Comparison of ENCODE assay signal across 1 cellular context in the genomic region with DNA sequence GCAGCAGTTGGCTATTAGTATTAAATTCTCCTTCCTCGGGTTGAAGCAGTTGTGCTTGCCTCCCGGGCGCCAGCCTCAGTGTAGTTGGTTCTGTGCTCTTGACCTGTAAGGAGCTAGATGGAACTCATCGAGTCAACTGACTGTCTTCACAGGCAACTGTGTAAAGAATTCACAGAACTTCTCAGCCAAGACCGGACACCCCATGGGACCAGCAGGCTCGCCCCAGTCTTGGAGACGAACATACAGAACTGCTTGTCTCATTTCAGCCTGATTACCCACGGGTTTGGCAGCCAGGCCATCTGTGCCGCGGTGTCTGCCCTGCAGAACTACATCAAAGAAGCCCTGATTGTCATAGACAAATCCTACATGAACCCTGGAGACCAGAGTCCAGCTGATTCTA.
TF ChIP-seq lines count a peak whose summit lies in the region.

No MANE protein-coding gene starts in this region.

TF ChIP-seq in GM23338, 12 proteins besides CTCF, POLR2A, EP300 and RAD21 (continued from another document):
- TF ChIP-seq, protein P1, sequence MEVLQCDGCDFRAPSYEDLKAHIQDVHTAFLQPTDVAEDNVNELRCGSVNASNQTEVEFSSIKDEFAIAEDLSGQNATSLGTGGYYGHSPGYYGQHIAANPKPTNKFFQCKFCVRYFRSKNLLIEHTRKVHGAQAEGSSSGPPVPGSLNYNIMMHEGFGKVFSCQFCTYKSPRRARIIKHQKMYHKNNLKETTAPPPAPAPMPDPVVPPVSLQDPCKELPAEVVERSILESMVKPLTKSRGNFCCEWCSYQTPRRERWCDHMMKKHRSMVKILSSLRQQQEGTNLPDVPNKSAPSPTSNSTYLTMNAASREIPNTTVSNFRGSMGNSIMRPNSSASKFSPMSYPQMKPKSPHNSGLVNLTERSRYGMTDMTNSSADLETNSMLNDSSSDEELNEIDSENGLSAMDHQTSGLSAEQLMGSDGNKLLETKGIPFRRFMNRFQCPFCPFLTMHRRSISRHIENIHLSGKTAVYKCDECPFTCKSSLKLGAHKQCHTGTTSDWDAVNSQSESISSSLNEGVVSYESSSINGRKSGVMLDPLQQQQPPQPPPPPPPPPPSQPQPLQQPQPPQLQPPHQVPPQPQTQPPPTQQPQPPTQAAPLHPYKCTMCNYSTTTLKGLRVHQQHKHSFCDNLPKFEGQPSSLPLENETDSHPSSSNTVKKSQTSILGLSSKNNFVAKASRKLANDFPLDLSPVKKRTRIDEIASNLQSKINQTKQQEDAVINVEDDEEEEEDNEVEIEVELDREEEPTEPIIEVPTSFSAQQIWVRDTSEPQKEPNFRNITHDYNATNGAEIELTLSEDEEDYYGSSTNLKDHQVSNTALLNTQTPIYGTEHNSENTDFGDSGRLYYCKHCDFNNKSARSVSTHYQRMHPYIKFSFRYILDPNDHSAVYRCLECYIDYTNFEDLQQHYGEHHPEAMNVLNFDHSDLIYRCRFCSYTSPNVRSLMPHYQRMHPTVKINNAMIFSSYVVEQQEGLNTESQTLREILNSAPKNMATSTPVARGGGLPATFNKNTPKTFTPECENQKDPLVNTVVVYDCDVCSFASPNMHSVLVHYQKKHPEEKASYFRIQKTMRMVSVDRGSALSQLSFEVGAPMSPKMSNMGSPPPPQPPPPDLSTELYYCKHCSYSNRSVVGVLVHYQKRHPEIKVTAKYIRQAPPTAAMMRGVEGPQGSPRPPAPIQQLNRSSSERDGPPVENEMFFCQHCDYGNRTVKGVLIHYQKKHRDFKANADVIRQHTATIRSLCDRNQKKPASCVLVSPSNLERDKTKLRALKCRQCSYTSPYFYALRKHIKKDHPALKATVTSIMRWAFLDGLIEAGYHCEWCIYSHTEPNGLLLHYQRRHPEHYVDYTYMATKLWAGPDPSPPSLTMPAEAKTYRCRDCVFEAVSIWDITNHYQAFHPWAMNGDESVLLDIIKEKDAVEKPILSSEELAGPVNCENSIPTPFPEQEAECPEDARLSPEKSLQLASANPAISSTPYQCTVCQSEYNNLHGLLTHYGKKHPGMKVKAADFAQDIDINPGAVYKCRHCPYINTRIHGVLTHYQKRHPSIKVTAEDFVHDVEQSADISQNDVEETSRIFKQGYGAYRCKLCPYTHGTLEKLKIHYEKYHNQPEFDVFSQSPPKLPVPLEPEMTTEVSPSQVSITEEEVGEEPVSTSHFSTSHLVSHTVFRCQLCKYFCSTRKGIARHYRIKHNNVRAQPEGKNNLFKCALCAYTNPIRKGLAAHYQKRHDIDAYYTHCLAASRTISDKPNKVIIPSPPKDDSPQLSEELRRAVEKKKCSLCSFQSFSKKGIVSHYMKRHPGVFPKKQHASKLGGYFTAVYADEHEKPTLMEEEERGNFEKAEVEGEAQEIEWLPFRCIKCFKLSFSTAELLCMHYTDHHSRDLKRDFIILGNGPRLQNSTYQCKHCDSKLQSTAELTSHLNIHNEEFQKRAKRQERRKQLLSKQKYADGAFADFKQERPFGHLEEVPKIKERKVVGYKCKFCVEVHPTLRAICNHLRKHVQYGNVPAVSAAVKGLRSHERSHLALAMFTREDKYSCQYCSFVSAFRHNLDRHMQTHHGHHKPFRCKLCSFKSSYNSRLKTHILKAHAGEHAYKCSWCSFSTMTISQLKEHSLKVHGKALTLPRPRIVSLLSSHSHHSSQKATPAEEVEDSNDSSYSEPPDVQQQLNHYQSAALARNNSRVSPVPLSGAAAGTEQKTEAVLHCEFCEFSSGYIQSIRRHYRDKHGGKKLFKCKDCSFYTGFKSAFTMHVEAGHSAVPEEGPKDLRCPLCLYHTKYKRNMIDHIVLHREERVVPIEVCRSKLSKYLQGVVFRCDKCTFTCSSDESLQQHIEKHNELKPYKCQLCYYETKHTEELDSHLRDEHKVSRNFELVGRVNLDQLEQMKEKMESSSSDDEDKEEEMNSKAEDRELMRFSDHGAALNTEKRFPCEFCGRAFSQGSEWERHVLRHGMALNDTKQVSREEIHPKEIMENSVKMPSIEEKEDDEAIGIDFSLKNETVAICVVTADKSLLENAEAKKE (CRISPR knock-in tag; IDR thresholded peaks at IDR 0.05): no peak
- TF ChIP-seq STAT1 (IDR thresholded peaks at IDR 0.05; ENCODE audit: unreplicated experiment) (no peak), JUNB (IDR thresholded peaks at IDR 0.05; ENCODE audit: unreplicated experiment) (no peak), EZH2 (IDR thresholded peaks at IDR 0.05; ENCODE audit: low read depth, unreplicated experiment) (no peak), CREB1 (CRISPR knock-in tag; IDR thresholded peaks at IDR 0.05; ENCODE audit: low read depth) (no peak), ZNF331 (CRISPR knock-in tag; IDR thresholded peaks at IDR 0.05; ENCODE audit: low read depth) (no peak), ZNF114 (CRISPR knock-in tag; IDR thresholded peaks at IDR 0.05) (no peak)
- TF ChIP-seq, protein P2, sequence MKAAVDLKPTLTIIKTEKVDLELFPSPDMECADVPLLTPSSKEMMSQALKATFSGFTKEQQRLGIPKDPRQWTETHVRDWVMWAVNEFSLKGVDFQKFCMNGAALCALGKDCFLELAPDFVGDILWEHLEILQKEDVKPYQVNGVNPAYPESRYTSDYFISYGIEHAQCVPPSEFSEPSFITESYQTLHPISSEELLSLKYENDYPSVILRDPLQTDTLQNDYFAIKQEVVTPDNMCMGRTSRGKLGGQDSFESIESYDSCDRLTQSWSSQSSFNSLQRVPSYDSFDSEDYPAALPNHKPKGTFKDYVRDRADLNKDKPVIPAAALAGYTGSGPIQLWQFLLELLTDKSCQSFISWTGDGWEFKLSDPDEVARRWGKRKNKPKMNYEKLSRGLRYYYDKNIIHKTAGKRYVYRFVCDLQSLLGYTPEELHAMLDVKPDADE (IDR thresholded peaks at IDR 0.05): no peak
- TF ChIP-seq, protein P3, sequence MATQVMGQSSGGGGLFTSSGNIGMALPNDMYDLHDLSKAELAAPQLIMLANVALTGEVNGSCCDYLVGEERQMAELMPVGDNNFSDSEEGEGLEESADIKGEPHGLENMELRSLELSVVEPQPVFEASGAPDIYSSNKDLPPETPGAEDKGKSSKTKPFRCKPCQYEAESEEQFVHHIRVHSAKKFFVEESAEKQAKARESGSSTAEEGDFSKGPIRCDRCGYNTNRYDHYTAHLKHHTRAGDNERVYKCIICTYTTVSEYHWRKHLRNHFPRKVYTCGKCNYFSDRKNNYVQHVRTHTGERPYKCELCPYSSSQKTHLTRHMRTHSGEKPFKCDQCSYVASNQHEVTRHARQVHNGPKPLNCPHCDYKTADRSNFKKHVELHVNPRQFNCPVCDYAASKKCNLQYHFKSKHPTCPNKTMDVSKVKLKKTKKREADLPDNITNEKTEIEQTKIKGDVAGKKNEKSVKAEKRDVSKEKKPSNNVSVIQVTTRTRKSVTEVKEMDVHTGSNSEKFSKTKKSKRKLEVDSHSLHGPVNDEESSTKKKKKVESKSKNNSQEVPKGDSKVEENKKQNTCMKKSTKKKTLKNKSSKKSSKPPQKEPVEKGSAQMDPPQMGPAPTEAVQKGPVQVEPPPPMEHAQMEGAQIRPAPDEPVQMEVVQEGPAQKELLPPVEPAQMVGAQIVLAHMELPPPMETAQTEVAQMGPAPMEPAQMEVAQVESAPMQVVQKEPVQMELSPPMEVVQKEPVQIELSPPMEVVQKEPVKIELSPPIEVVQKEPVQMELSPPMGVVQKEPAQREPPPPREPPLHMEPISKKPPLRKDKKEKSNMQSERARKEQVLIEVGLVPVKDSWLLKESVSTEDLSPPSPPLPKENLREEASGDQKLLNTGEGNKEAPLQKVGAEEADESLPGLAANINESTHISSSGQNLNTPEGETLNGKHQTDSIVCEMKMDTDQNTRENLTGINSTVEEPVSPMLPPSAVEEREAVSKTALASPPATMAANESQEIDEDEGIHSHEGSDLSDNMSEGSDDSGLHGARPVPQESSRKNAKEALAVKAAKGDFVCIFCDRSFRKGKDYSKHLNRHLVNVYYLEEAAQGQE (IDR thresholded peaks at IDR 0.05; ENCODE audit: unreplicated experiment): no peak
